ENCODE assay signal across 8 cellular contexts in the genomic region with DNA sequence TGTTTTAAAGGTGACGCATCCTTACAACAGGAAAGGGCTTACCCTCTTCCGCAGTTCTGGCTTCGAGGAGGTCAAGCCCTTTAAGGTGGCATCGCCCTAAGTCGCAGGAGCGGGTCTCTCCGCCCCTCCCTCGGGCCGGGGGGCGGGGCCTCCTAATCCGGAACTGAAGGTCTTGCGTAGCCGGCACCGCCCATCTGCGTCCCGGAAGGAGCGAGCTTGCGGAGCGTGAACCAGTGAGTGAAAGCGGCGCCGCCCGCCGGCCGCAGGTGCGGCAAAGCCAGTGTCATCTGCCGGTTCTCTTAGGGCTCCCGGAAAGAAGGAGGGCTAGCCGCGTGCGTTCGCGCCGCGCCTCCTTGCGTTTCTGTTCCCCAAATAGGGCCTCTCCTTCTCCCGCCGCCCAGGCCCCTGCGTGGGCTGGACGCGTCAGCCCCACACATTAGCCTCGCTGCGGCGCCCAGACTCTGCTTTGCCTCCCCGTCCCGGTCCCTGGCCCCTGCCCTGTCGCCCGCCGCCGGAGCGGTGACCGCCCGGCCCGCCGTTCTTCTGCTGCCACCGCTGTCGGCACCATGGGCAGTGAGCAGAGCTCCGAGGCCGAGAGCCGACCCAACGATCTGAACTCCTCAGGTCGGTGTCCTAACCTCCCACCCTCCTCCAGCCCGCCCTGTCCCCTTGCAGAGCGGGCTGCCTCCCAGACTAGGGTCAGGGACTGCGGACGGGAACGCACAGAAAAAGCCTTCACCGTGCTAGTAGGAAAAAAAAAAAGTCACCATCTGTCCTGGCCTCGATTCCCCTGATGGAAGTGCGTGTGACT. TPM values are rescaled to one million over a fixed set of nuclear protein-coding genes. Genes with fewer than 3 reads are reported as not detected.
A peak's percentile ranks its signal among the peaks of the same experiment; 100 is the strongest.
DNase-seq lines count a peak whose midpoint lies in the region; ATAC-seq and TF ChIP-seq lines count a peak whose summit lies in the region.

A gene (plus strand): TSS at position 193 of the 811 bp plus-strand sequence. CDS start 374 bp downstream, at position 567.

- H3K36me3 ChIP-seq in heart right ventricle (peaks cover 0 to 7% (median 0%) of the 10 kb centered on the region in 9 donors), upper lobe of left lung (no peaks in the 10 kb centered on the region)

- intact Hi-C loops in heart right ventricle (cut with DNase I) (no loop called here), posterior cingulate gyrus (cut with DNase I) (loop anchor here (5.0 kb wide), 1 partner anchor 205 kb away; a partner anchor contains a TSS)

- peak in 2 of 4 donors; percentile 3 to 66 for TF ChIP-seq EP300 in upper lobe of left lung (IDR thresholded peaks at IDR 0.05)

- peak; percentile 84 to 99 (median 97) for TF ChIP-seq POLR2A in upper lobe of left lung (IDR thresholded peaks at IDR 0.05)

- no peaks in the 10 kb centered on the region for H3K9me3 ChIP-seq in heart right ventricle
- H3K9me3 ChIP-seq in upper lobe of left lung, result peaks cover 0 to 4% (median 0%) of the 10 kb centered on the region in 4 donors

- WGBS in heart right ventricle, 2 donors, result 0% methylated on average over 70 of the region's 70 CpGs
- 0% methylated on average over 6 to 50 of the region's 70 CpGs for WGBS in upper lobe of left lung, 2 donors

- peak; percentile 96 for DNase-seq in GM13976 (ENCODE audit: low spot score)
- DNase-seq in NCI-H146 (lab: John Stamatoyannopoulos, UW), result peak; percentile 100
- DNase-seq in T-helper 1 cell, result peak; percentile 96 to 100 (median 97)
- DNase-seq in amniotic epithelial cell (ENCODE audit: low read depth), result peak; percentile 87
- peak; percentile 95 to 98 for DNase-seq in heart right ventricle
- peak; percentile 95 to 100 (median 98) for DNase-seq in posterior cingulate gyrus
- peak; percentile 99 for DNase-seq in upper lobe of left lung

- H3K27ac ChIP-seq in heart right ventricle (peak within 1 kb of the TSS; percentile 73 to 99 (median 96)), upper lobe of left lung (peak within 1 kb of the TSS; percentile 96 to 99 (median 98))

- in situ Hi-C loops in GM13976 (cut with MboI; ENCODE audit: low sequenced_read_pairs, unreplicated experiment), result no loop called here

- H3K4me3 ChIP-seq in heart right ventricle, result peak within 1 kb of the TSS; percentile 53 to 97 (median 86)
- peak within 1 kb of the TSS; percentile 58 to 87 (median 71) for H3K4me3 ChIP-seq in upper lobe of left lung

- ATAC-seq in HG02870 (IDR thresholded peaks at IDR 0.05; ENCODE audit: unreplicated experiment), result peak; percentile 83
- peak; percentile 98 to 99 (median 98) for ATAC-seq in heart right ventricle
- peak; percentile 99 for ATAC-seq in upper lobe of left lung (ENCODE audit: low FRiP score in 2 of 2)

- TF ChIP-seq CTCF in GM13976 (IDR thresholded peaks at IDR 0.05; ENCODE audit: borderline replicate concordance, control extremely low read depth, extremely low read depth, insufficient read depth, missing control alignments), result peak; percentile 29
- peak in 6 of 9 donors; percentile 7 to 52 (median 29) for TF ChIP-seq CTCF in heart right ventricle (IDR thresholded peaks at IDR 0.05)
- TF ChIP-seq CTCF in upper lobe of left lung (IDR thresholded peaks at IDR 0.05), result peak in 4 of 6 experiments; percentile 32 to 40 (median 34)

- H3K27me3 ChIP-seq in heart right ventricle (no peaks in the 10 kb centered on the region), upper lobe of left lung (no peaks in the 10 kb centered on the region)

- H3K4me1 ChIP-seq in heart right ventricle (peaks cover 0 to 27% (median 12%) of the 10 kb centered on the region in 9 donors), upper lobe of left lung (peaks cover 5 to 23% (median 15%) of the 10 kb centered on the region in 4 donors)

RNA-seq across cellular contexts. Expression of the gene that starts here (rescaled TPM):
- total RNA-seq in heart right ventricle, result 10 to 100 TPM in 8 of 10 donors, 1 to 10 TPM in 2; 7.5 to 15.4 (median 11.9) TPM
- 1 to 10 TPM; 2.5 to 8.3 TPM for polyA plus RNA-seq in heart right ventricle
- 100 to 1,000 TPM in 1 of 6 donors, 10 to 100 TPM in 2, 1 to 10 TPM in 3; 7.3 to 105 (median 10.7) TPM for total RNA-seq in upper lobe of left lung

Comparison
In these comparisons a context has a peak if more than half of its experiments do, and no peak if none do; other contexts are left out.
1. Peak in every context shown above with its lines: DNase-seq, ATAC-seq, H3K4me3 ChIP-seq and H3K27ac ChIP-seq.